Comparison of ENCODE assay signal across 1 cellular context in the genomic region with DNA sequence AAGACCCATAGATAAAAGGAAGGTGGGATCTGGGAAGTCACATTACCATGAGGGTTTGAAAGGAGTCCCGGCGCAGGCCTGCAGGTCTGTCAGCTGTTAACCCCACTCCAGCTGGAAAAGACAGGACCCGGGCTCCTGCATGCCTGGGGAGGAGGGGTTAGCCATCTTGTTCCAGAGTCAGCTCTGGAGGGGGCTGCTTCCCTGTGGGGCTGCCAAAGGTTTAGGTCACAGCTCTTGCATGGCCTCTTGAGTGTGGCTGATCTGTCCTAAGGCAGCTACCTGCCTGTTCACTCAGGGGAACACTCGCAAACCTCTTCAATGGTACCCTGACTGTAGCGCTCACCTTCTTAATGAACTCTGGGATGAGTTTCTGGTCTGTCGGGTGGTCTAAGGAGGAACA.
TF ChIP-seq lines count a peak whose summit lies in the region.

No MANE protein-coding gene starts in this region.

TF ChIP-seq in GM23338, 12 proteins besides CTCF, POLR2A, EP300 and RAD21 (continued from another document):
- TF ChIP-seq CREB1 (CRISPR knock-in tag; IDR thresholded peaks at IDR 0.05; ENCODE audit: low read depth) (no peak), EZH2 (IDR thresholded peaks at IDR 0.05; ENCODE audit: low read depth, unreplicated experiment) (no peak)
